ENCODE assay signal across 8 cellular contexts in the genomic region with DNA sequence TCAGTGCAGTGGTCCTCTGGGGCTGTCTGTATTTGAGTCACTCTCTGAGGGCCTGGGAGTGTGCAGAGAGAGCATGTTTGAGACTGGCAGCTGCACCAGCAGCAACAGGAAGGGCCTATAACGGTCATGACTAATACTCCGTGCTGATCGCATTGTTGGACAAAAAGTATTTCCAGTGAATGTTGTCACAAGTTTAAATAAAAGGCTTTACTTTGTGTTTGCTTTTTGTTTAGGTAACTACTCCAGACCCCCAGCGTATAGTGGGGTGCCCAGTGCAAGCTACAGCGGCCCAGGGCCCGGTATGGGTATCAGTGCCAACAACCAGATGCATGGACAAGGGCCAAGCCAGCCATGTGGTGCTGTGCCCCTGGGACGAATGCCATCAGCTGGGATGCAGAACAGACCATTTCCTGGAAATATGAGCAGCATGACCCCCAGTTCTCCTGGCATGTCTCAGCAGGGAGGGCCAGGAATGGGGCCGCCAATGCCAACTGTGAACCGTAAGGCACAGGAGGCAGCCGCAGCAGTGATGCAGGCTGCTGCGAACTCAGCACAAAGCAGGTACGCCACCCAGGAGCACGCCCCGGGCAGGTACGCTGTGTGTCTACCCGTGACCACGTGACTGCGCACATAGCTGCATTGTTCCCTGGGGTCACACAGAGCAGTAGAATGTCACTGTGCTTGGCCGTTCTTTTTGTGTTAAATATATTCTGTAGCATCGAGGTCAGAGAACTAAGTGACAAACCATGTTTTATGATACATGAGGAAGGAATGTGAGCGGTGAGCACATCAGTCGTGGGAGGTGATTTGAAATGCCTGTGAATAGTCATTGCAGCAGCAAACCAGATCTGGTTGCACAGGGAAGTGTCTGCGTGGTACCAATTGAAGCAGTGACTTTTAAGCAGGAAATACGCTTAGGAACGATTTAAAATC.
DNase-seq lines count a peak whose midpoint lies in the region; ATAC-seq and TF ChIP-seq lines count a peak whose summit lies in the region.

No MANE protein-coding gene starts in this region.

- peak; percentile 95 for DNase-seq in HS-27A (ENCODE audit: low read depth)
- DNase-seq in amygdala (lab: John Stamatoyannopoulos, UW): peak in 50 of 56 donors; percentile 13 to 89 (median 58)
- no peak for DNase-seq in right atrium auricular region (ENCODE audit: low spot score)
- no peak for DNase-seq in OCI-M2 (lab: John Stamatoyannopoulos, UW; ENCODE audit: unreplicated experiment)

- no peak for TF ChIP-seq CTCF in right atrium auricular region (IDR thresholded peaks at IDR 0.05)

- ATAC-seq in GM19452 (IDR thresholded peaks at IDR 0.05; ENCODE audit: unreplicated experiment): no peak
- no peak for ATAC-seq in HG03521 (IDR thresholded peaks at IDR 0.05; ENCODE audit: unreplicated experiment)
- no peak for ATAC-seq in HG03025 (IDR thresholded peaks at IDR 0.05; ENCODE audit: low FRiP score, unreplicated experiment)

- H3K4me1 ChIP-seq in right atrium auricular region: peaks cover 0 to 63% of the 10 kb centered on the region in 2 donors

- H3K27me3 ChIP-seq in right atrium auricular region: no peaks in the 10 kb centered on the region

- H3K36me3 ChIP-seq in right atrium auricular region: no peaks in the 10 kb centered on the region

- H3K9me3 ChIP-seq in right atrium auricular region: no peaks in the 10 kb centered on the region

- H3K4me3 ChIP-seq in right atrium auricular region: no peak overlapping the region
- no peak overlapping the region for H3K4me3 ChIP-seq in skin epidermis

- peak overlapping the region; percentile 56 to 65 for H3K27ac ChIP-seq in right atrium auricular region
- H3K27ac ChIP-seq in skin epidermis: peak overlapping the region in 20 of 21 experiments; percentile 16 to 87 (median 53)

Comparison
In these comparisons a context has a peak if more than half of its experiments do, and no peak if none do; other contexts are left out.
1. DNase-seq: peak in HS-27A (single experiment) and amygdala (50 of 56); none in right atrium auricular region (single experiment) and OCI-M2 (single experiment).